17 cellular contexts compared by ENCODE assay signal in genomic region chr16:57608462-57609113, GRCh38. TPM values are rescaled to one million over a fixed set of nuclear protein-coding genes. Genes with fewer than 3 reads are reported as not detected.
DNase-seq lines count a peak whose midpoint lies in the region; ATAC-seq and TF ChIP-seq lines count a peak whose summit lies in the region.
"Had no signal": no experiment of that assay in that cellular context is flagged by ENCODE, and none has a peak within 500 bp of the region (broad histone marks: within the 10 kb centered on the region; RNA-seq: fewer than 3 reads in every experiment).

No MANE protein-coding gene starts in this region.

- H3K79me2 ChIP-seq in hepatocyte, result peaks cover 15% of the 10 kb centered on the region

- H3K4me1 Mint-ChIP-seq in activated naive CD4-positive, alpha-beta T cell treated with anti-CD3 and anti-CD28 coated beads, Interleukin-2, amount 10 ng/mL, durations not matched to agents 7 days and 5 days, result peaks cover 45% of the 10 kb centered on the region
- peaks cover 59% of the 10 kb centered on the region for H3K4me1 Mint-ChIP-seq in activated CD8-positive, alpha-beta T cell treated with anti-CD3 and anti-CD28 coated beads for 36 hours (ENCODE audit: low read depth)

- H3K4me1 ChIP-seq in hepatocyte (ENCODE audit: insufficient read depth), result peaks cover 14% of the 10 kb centered on the region
- peaks cover 35 to 64% (median 55%) of the 10 kb centered on the region in 4 donors for H3K4me1 ChIP-seq in stomach
- H3K4me1 ChIP-seq: prostate gland had no signal

- H4K20me1 ChIP-seq in hepatocyte (ENCODE audit: insufficient read depth, poor library complexity, severe bottlenecking), result no peaks in the 10 kb centered on the region

- H3K27me3 ChIP-seq in hepatocyte (no peaks in the 10 kb centered on the region), stomach (peaks cover 0 to 5% (median 0%) of the 10 kb centered on the region in 3 donors)

- H3K9me3 ChIP-seq in hepatocyte (ENCODE audit: low read depth), result no peaks in the 10 kb centered on the region
- no peaks in the 10 kb centered on the region for H3K9me3 ChIP-seq in stomach
- H3K9me3 ChIP-seq: prostate gland had no signal

- TF ChIP-seq CTCF in activated CD8-positive, alpha-beta T cell treated with anti-CD3 and anti-CD28 coated beads for 36 hours (IDR thresholded peaks at IDR 0.05), result no peak
- no peak for TF ChIP-seq CTCF in hepatocyte (IDR thresholded peaks at IDR 0.05; ENCODE audit: poor library complexity)
- TF ChIP-seq CTCF in stomach (IDR thresholded peaks at IDR 0.05), result no peak

- no peak overlapping the region for H2AFZ ChIP-seq in hepatocyte

- CTCF ChIA-PET in activated naive CD4-positive, alpha-beta T cell treated with anti-CD3 and anti-CD28 coated beads, Interleukin-2, amount 10 ng/mL, durations not matched to agents 7 days and 5 days (lab: Charles Lee), result interaction anchor here (0.7 to 5.6 kb wide), 14 partner anchors 8 to 449 kb away, joined by 3 to 82 read pairs (median 6); partner anchors contain the start of gene ADGRG1
- CTCF ChIA-PET in activated CD8-positive, alpha-beta T cell treated with anti-CD3 and anti-CD28 coated beads for 36 hours (lab: Charles Lee), result interaction anchor here (0.8 to 5.9 kb wide), 15 partner anchors 8 to 127 kb away, joined by 3 to 74 read pairs (median 8); partner anchors contain the start of genes ADGRG1 and KATNB1

- TF ChIP-seq POLR2A in stomach (IDR thresholded peaks at IDR 0.05), result no peak

- H3K27ac Mint-ChIP-seq in activated naive CD4-positive, alpha-beta T cell treated with anti-CD3 and anti-CD28 coated beads, Interleukin-2, amount 10 ng/mL, durations not matched to agents 7 days and 5 days, result peak overlapping the region; percentile 33
- peak overlapping the region; percentile 93 for H3K27ac Mint-ChIP-seq in activated CD8-positive, alpha-beta T cell treated with anti-CD3 and anti-CD28 coated beads for 36 hours

- no peaks in the 10 kb centered on the region for H3K36me3 Mint-ChIP-seq in activated naive CD4-positive, alpha-beta T cell treated with anti-CD3 and anti-CD28 coated beads, Interleukin-2, amount 10 ng/mL, durations not matched to agents 7 days and 5 days
- no peaks in the 10 kb centered on the region for H3K36me3 Mint-ChIP-seq in activated CD8-positive, alpha-beta T cell treated with anti-CD3 and anti-CD28 coated beads for 36 hours (ENCODE audit: low read depth)
- H3K36me3 Mint-ChIP-seq: naive B cell had no signal

- H3K27ac ChIP-seq in hepatocyte (peak overlapping the region; percentile 97), stomach (peak overlapping the region; percentile 32 to 88 (median 84))
- H3K27ac ChIP-seq: prostate gland had no signal

- no peak for TF ChIP-seq EP300 in stomach (IDR thresholded peaks at IDR 0.05)

- no peaks in the 10 kb centered on the region for H3K9me3 Mint-ChIP-seq in activated naive CD4-positive, alpha-beta T cell treated with anti-CD3 and anti-CD28 coated beads, Interleukin-2, amount 10 ng/mL, durations not matched to agents 7 days and 5 days
- no peaks in the 10 kb centered on the region for H3K9me3 Mint-ChIP-seq in activated CD8-positive, alpha-beta T cell treated with anti-CD3 and anti-CD28 coated beads for 36 hours
- H3K9me3 Mint-ChIP-seq: central memory CD8-positive, alpha-beta T cell; naive B cell had no signal

- no peaks in the 10 kb centered on the region for H3K9me2 ChIP-seq in hepatocyte (replicated peaks; ENCODE audit: insufficient read depth)

- POLR2A ChIA-PET in activated CD8-positive, alpha-beta T cell treated with anti-CD3 and anti-CD28 coated beads for 36 hours (lab: Charles Lee), result interaction anchor here (1.2 to 6.6 kb wide), 6 partner anchors 8 to 74 kb away, joined by 3 to 68 read pairs (median 19); no protein-coding TSS in a partner anchor

- H3K27me3 Mint-ChIP-seq in activated naive CD4-positive, alpha-beta T cell treated with anti-CD3 and anti-CD28 coated beads, Interleukin-2, amount 10 ng/mL, durations not matched to agents 7 days and 5 days, result peaks cover 5% of the 10 kb centered on the region
- no peaks in the 10 kb centered on the region for H3K27me3 Mint-ChIP-seq in activated CD8-positive, alpha-beta T cell treated with anti-CD3 and anti-CD28 coated beads for 36 hours
- H3K27me3 Mint-ChIP-seq: central memory CD8-positive, alpha-beta T cell; T-helper 17 cell had no signal

- no peaks in the 10 kb centered on the region for H3K36me3 ChIP-seq in hepatocyte (replicated peaks; ENCODE audit: insufficient read depth, low read depth)
- H3K36me3 ChIP-seq in stomach, result no peaks in the 10 kb centered on the region
- H3K36me3 ChIP-seq: prostate gland had no signal

- no peak for ATAC-seq in activated CD8-positive, alpha-beta T cell treated with anti-CD3 and anti-CD28 coated beads for 36 hours

- intact Hi-C loops in activated CD8-positive, alpha-beta T cell treated with anti-CD3 and anti-CD28 coated beads for 36 hours (cut with micrococcal nuclease), result loop anchor here (2.0 to 10.0 kb wide), 2 partner anchors 32 to 126 kb away; partner anchors contain the start of gene KATNB1
- intact Hi-C loops in stomach (cut with DNase I; ENCODE audit: low total_unique reads), result no loop called here

- no peak overlapping the region for H3K4me2 ChIP-seq in hepatocyte

- WGBS in hepatocyte (ENCODE audit: low lambda C conversion rate, missing lambda C conversion rate), result 78% methylated on average over 8 of the region's 8 CpGs
- 51 to 76% (median 68%) methylated on average over 8 of the region's 8 CpGs for WGBS in stomach, 5 donors

- H3K4me3 ChIP-seq in hepatocyte (no peak overlapping the region), stomach (no peak overlapping the region)
- H3K4me3 ChIP-seq: prostate gland had no signal

- peak; percentile 15 for DNase-seq in activated naive CD4-positive, alpha-beta T cell treated with anti-CD3 and anti-CD28 coated beads, Interleukin-2, amount 10 ng/mL, durations not matched to agents 7 days and 5 days
- no peak for DNase-seq in activated naive CD4-positive, alpha-beta T cell treated with anti-CD3 and anti-CD28 coated beads, Interleukin-2, amount 50 U/mL, for 16 hours
- DNase-seq in activated CD8-positive, alpha-beta T cell treated with anti-CD3 and anti-CD28 coated beads for 36 hours, result peak; percentile 1
- no peak for DNase-seq in hepatocyte (ENCODE audit: low spot score)
- DNase-seq in stomach, result no peak
- DNase-seq in dedifferentiated amniotic fluid mesenchymal stem cell (ENCODE audit: extremely low spot score), result no peak
- no peak for DNase-seq in T-helper 9 cell
- DNase-seq in NCI-H510A treated with DMSO at 0.1 percent for 48 hours (lab: John Stamatoyannopoulos, UW), result no peak
- DNase-seq: Kasumi-1, naive B cell, NCI-H1436, NCI-H226, SHP77 treated with DMSO at 0.1 percent for 48 hours, T-helper 17 cell had no signal

- no peak overlapping the region for H3K4me3 Mint-ChIP-seq in activated naive CD4-positive, alpha-beta T cell treated with anti-CD3 and anti-CD28 coated beads, Interleukin-2, amount 10 ng/mL, durations not matched to agents 7 days and 5 days
- H3K4me3 Mint-ChIP-seq in activated CD8-positive, alpha-beta T cell treated with anti-CD3 and anti-CD28 coated beads for 36 hours, result no peak overlapping the region

RNA-seq across cellular contexts. Expression of gene ADGRG1, which starts 19.8 kb away (rescaled TPM):
- 1 to 10 TPM; 4.9 to 8.5 TPM for total RNA-seq in activated CD8-positive, alpha-beta T cell treated with anti-CD3 and anti-CD28 coated beads for 36 hours
- 29.6 and 45.9 TPM in 2 replicates for total RNA-seq in hepatocyte
- 58.0 and 61.1 TPM in 2 replicates for polyA plus RNA-seq in hepatocyte
- total RNA-seq in stomach, result 10 to 100 TPM; 17.4 to 84.8 (median 47.2) TPM
- polyA plus RNA-seq in stomach, result 10 to 100 TPM in 2 of 3 donors, 1 to 10 TPM in 1; 8.9 to 30.9 (median 21.7) TPM

RNA-seq across cellular contexts. Expression of gene ADGRG3, which starts 59.5 kb away (rescaled TPM):
- not detected for total RNA-seq in activated CD8-positive, alpha-beta T cell treated with anti-CD3 and anti-CD28 coated beads for 36 hours
- total RNA-seq in hepatocyte, result 0.20 TPM in 1 of 2 replicates, not detected in the other
- polyA plus RNA-seq in hepatocyte, result not detected in 2 replicates
- total RNA-seq in stomach, result 10 to 100 TPM in 1 of 5 donors, 1 to 10 TPM in 2, not detected in 2; 1.7 to 50.2 (median 7.7) TPM
- polyA plus RNA-seq in stomach, result 1 to 10 TPM in 1 of 3 donors, under 1 TPM in 2; 0.46 to 1.7 (median 0.95) TPM
- total RNA-seq: fibroblast of villous mesenchyme, prostate gland had no signal

Comparison
In these comparisons a context has a peak if more than half of its experiments do, and no peak if none do; other contexts are left out.
1. DNase-seq: peak in activated naive CD4-positive, alpha-beta T cell treated with anti-CD3 and anti-CD28 coated beads, Interleukin-2, amount 10 ng/mL, durations not matched to agents 7 days and 5 days (single experiment) and activated CD8-positive, alpha-beta T cell treated with anti-CD3 and anti-CD28 coated beads for 36 hours (single experiment); none in activated naive CD4-positive, alpha-beta T cell treated with anti-CD3 and anti-CD28 coated beads, Interleukin-2, amount 50 U/mL, for 16 hours (single experiment), hepatocyte (single experiment), stomach (single experiment), dedifferentiated amniotic fluid mesenchymal stem cell (single experiment), T-helper 9 cell (single experiment) and NCI-H510A treated with DMSO at 0.1 percent for 48 hours (single experiment).